8 cellular contexts compared by ENCODE assay signal in genomic region chr14:57066887-57067513, GRCh38.
DNase-seq lines count a peak whose midpoint lies in the region; ATAC-seq and TF ChIP-seq lines count a peak whose summit lies in the region.

No MANE protein-coding gene starts in this region.

- 11% methylated on average over 12 of the region's 12 CpGs for WGBS in hepatocyte (ENCODE audit: low lambda C conversion rate, missing lambda C conversion rate)

- no peaks in the 10 kb centered on the region for H3K27me3 ChIP-seq in Caco-2 (replicated peaks; ENCODE audit: control insufficient read depth, insufficient read depth, low read length)
- peaks cover 15% of the 10 kb centered on the region for H3K27me3 ChIP-seq in hepatocyte

- CTCF ChIA-PET in Caco-2 (lab: Charles Lee), result no interaction called here
- CTCF ChIA-PET in activated CD8-positive, alpha-beta T cell treated with anti-CD3 and anti-CD28 coated beads for 36 hours (lab: Charles Lee), result interaction anchor here (0.8 to 1.0 kb wide), 2 partner anchors 116 to 253 kb away, joined by 3 read pairs; no protein-coding TSS in a partner anchor

- H3K4me3 ChIP-seq in Caco-2 (ENCODE audit: low read depth, low read length) (no peak overlapping the region), hepatocyte (no peak overlapping the region)

- POLR2A ChIA-PET in Caco-2 (lab: Charles Lee), result no interaction called here
- POLR2A ChIA-PET in activated CD8-positive, alpha-beta T cell treated with anti-CD3 and anti-CD28 coated beads for 36 hours (lab: Charles Lee), result no interaction called here

- H3K9me3 ChIP-seq in Caco-2, result no peaks in the 10 kb centered on the region
- no peaks in the 10 kb centered on the region for H3K9me3 ChIP-seq in hepatocyte (ENCODE audit: low read depth)

- intact Hi-C loops in Caco-2 (cut with micrococcal nuclease; ENCODE audit: unreplicated experiment), result loop anchor here (1.0 to 10.0 kb wide), 6 partner anchors 122 to 576 kb away; no protein-coding TSS in a partner anchor
- intact Hi-C loops in activated CD8-positive, alpha-beta T cell treated with anti-CD3 and anti-CD28 coated beads for 36 hours (cut with micrococcal nuclease), result loop anchor here (10.0 kb wide), 2 partner anchors 248 to 572 kb away; no protein-coding TSS in a partner anchor

- H2AFZ ChIP-seq in hepatocyte, result no peak overlapping the region

- no peaks in the 10 kb centered on the region for H3K27me3 Mint-ChIP-seq in Caco-2 (ENCODE audit: insufficient read depth, unreplicated experiment)
- peaks cover 27% of the 10 kb centered on the region for H3K27me3 Mint-ChIP-seq in activated CD8-positive, alpha-beta T cell treated with anti-CD3 and anti-CD28 coated beads for 36 hours

- H3K79me2 ChIP-seq in hepatocyte, result no peaks in the 10 kb centered on the region

- H3K9me3 Mint-ChIP-seq in Caco-2 (ENCODE audit: unreplicated experiment), result no peaks in the 10 kb centered on the region
- H3K9me3 Mint-ChIP-seq in activated CD8-positive, alpha-beta T cell treated with anti-CD3 and anti-CD28 coated beads for 36 hours, result no peaks in the 10 kb centered on the region

- DNase-seq in Caco-2, result peak; percentile 54 to 72
- peak; percentile 62 for DNase-seq in NCI-H1092 treated with DMSO at 0.1 percent for 48 hours (lab: John Stamatoyannopoulos, UW)
- peak; percentile 69 for DNase-seq in activated CD8-positive, alpha-beta T cell treated with anti-CD3 and anti-CD28 coated beads for 36 hours
- DNase-seq in hepatocyte (ENCODE audit: low spot score), result peak; percentile 65
- DNase-seq in stimulated activated CD4-positive, alpha-beta T cell treated with anti-CD3 and anti-CD28 coated beads, Interleukin-4, amount 100 ng/mL, for 48 hours (ENCODE audit: low read depth in 2 of 2), result peak; percentile 23 to 38
- DNase-seq in NCI-H128 (lab: John Stamatoyannopoulos, UW; ENCODE audit: unreplicated experiment), result no peak

- no peak overlapping the region for H3K4me3 Mint-ChIP-seq in Caco-2 (ENCODE audit: unreplicated experiment)
- H3K4me3 Mint-ChIP-seq in activated CD8-positive, alpha-beta T cell treated with anti-CD3 and anti-CD28 coated beads for 36 hours, result no peak overlapping the region

- peak; percentile 77 for ATAC-seq in GM21381 (IDR thresholded peaks at IDR 0.05; ENCODE audit: unreplicated experiment)
- peak; percentile 45 for ATAC-seq in activated CD8-positive, alpha-beta T cell treated with anti-CD3 and anti-CD28 coated beads for 36 hours
- ATAC-seq in GM21825 (IDR thresholded peaks at IDR 0.05; ENCODE audit: unreplicated experiment), result no peak

- TF ChIP-seq CTCF in Caco-2 (IDR thresholded peaks at IDR 0.05; ENCODE audit: insufficient read depth in 1 of 2, low read depth in 1 of 2, low read length in 1 of 2, severe bottlenecking in 1 of 2, unreplicated experiment in 1 of 2) (peak; percentile 69 to 84), hepatocyte (IDR thresholded peaks at IDR 0.05; ENCODE audit: poor library complexity) (peak; percentile 83)
- TF ChIP-seq CTCF in activated CD8-positive, alpha-beta T cell treated with anti-CD3 and anti-CD28 coated beads for 36 hours (IDR thresholded peaks at IDR 0.05), result peak; percentile 65

- no peak overlapping the region for H3K27ac Mint-ChIP-seq in Caco-2 (ENCODE audit: unreplicated experiment)
- no peak overlapping the region for H3K27ac Mint-ChIP-seq in activated CD8-positive, alpha-beta T cell treated with anti-CD3 and anti-CD28 coated beads for 36 hours

- H3K4me1 Mint-ChIP-seq in Caco-2 (ENCODE audit: low read depth, unreplicated experiment), result peaks cover 7% of the 10 kb centered on the region
- H3K4me1 Mint-ChIP-seq in activated CD8-positive, alpha-beta T cell treated with anti-CD3 and anti-CD28 coated beads for 36 hours (ENCODE audit: low read depth), result no peaks in the 10 kb centered on the region

- H3K4me1 ChIP-seq in Caco-2 (no peaks in the 10 kb centered on the region), hepatocyte (ENCODE audit: insufficient read depth) (no peaks in the 10 kb centered on the region)

- no peaks in the 10 kb centered on the region for H3K36me3 Mint-ChIP-seq in Caco-2 (ENCODE audit: insufficient read depth, unreplicated experiment)
- H3K36me3 Mint-ChIP-seq in activated CD8-positive, alpha-beta T cell treated with anti-CD3 and anti-CD28 coated beads for 36 hours (ENCODE audit: low read depth), result no peaks in the 10 kb centered on the region

- BruUV-seq in Caco-2 (replicated peaks; lab: Mats Ljungman, UMichigan), result no TSS peak

- no peaks in the 10 kb centered on the region for H4K20me1 ChIP-seq in hepatocyte (ENCODE audit: insufficient read depth, poor library complexity, severe bottlenecking)

- H3K36me3 ChIP-seq in Caco-2 (ENCODE audit: control insufficient read depth, insufficient read depth, low read length) (no peaks in the 10 kb centered on the region), hepatocyte (replicated peaks; ENCODE audit: insufficient read depth, low read depth) (no peaks in the 10 kb centered on the region)

- H3K4me2 ChIP-seq in hepatocyte, result peak overlapping the region; percentile 0

- H3K27ac ChIP-seq in hepatocyte, result no peak overlapping the region

- H3K9me2 ChIP-seq in hepatocyte (replicated peaks; ENCODE audit: insufficient read depth), result no peaks in the 10 kb centered on the region
